ENCODE assay signal across 1 cellular context in genomic region chr19:2623743-2624142, GRCh38.
TF ChIP-seq lines count a peak whose summit lies in the region.

No MANE protein-coding gene starts in this region.

TF ChIP-seq in HCT116, 20 proteins besides CTCF, POLR2A, EP300 and RAD21:
- TF ChIP-seq TCF7L2 (IDR thresholded peaks at IDR 0.05; ENCODE audit: borderline replicate concordance, extremely low read depth, insufficient read depth, insufficient read length) (no peak), CBX3 (IDR thresholded peaks at IDR 0.05; ENCODE audit: low read depth) (no peak), SRF (IDR thresholded peaks at IDR 0.05; ENCODE audit: low read depth) (no peak), MAX (IDR thresholded peaks at IDR 0.05) (no peak), ELF1 (IDR thresholded peaks at IDR 0.05; ENCODE audit: borderline replicate concordance, low read depth) (no peak), ATF3 (IDR thresholded peaks at IDR 0.05) (no peak), EZH2phosphoT487 (IDR thresholded peaks at IDR 0.05; ENCODE audit: borderline replicate concordance) (no peak), EGR1 (IDR thresholded peaks at IDR 0.05; ENCODE audit: low read depth) (no peak), ZFX (IDR thresholded peaks at IDR 0.05) (no peak), YY1 (IDR thresholded peaks at IDR 0.05; ENCODE audit: extremely low read depth, insufficient replicate concordance, low read depth, low read length) (no peak), EZH2 (IDR thresholded peaks at IDR 0.05) (no peak), FOSL1 (IDR thresholded peaks at IDR 0.05; ENCODE audit: low read depth) (no peak), POLR2AphosphoS5 (IDR thresholded peaks at IDR 0.05; ENCODE audit: low read depth, low read length) (no peak)
